Comparison of ENCODE assay signal across 1 cellular context in genomic region chr20:62794007-62794724, GRCh38.
A peak's percentile ranks its signal among the peaks of the same experiment; 100 is the strongest.
TF ChIP-seq lines count a peak whose summit lies in the region.

No MANE protein-coding gene starts in this region.

TF ChIP-seq in HepG2, 621 proteins besides CTCF, POLR2A, EP300 and RAD21 (continued from another document and continues in another):
- peak in 1 of 2 experiments; percentile 69; a peak in 2 of 4 replicates for TF ChIP-seq REST (IDR thresholded peaks at IDR 0.05; ENCODE audit: borderline replicate concordance in 1 of 2, low read depth in 1 of 2, low read length in 2 of 2)
- TF ChIP-seq MXD4 (CRISPR knock-in tag; IDR thresholded peaks at IDR 0.05) = peak; percentile 58; the same call in 1 of the 2 replicates
- TF ChIP-seq ZBTB34 (CRISPR knock-in tag; IDR thresholded peaks at IDR 0.05) = no peak
- TF ChIP-seq ZBTB7B (CRISPR knock-in tag; IDR thresholded peaks at IDR 0.05) = peak; percentile 94
- no peak for TF ChIP-seq THAP7 (CRISPR knock-in tag; IDR thresholded peaks at IDR 0.05)
- no peak for TF ChIP-seq ATF7 (IDR thresholded peaks at IDR 0.05)
- peak; percentile 38; the same call in 1 of the 2 replicates for TF ChIP-seq ATF7 (CRISPR knock-in tag; IDR thresholded peaks at IDR 0.05)
- TF ChIP-seq ZSCAN9 (CRISPR knock-in tag; IDR thresholded peaks at IDR 0.05; ENCODE audit: borderline replicate concordance) = no peak; the same call in 1 of the 2 replicates
- peak; percentile 26; the same call in 1 of the 2 replicates for TF ChIP-seq THRA (CRISPR knock-in tag; IDR thresholded peaks at IDR 0.05; ENCODE audit: borderline replicate concordance)
- TF ChIP-seq TFDP2 (CRISPR knock-in tag; IDR thresholded peaks at IDR 0.05) = peak; percentile 46; the same call in 1 of the 2 replicates
- TF ChIP-seq ZNF274 (CRISPR knock-in tag; IDR thresholded peaks at IDR 0.05) = no peak; the same call in 1 of the 2 replicates
- no peak; the same call in 1 of the 2 replicates for TF ChIP-seq ZNF33B (CRISPR knock-in tag; IDR thresholded peaks at IDR 0.05)
- peak; percentile 19; the same call in 1 of the 2 replicates for TF ChIP-seq MXD3 (CRISPR knock-in tag; IDR thresholded peaks at IDR 0.05)
- peak; percentile 43; the same call in 1 of the 2 replicates for TF ChIP-seq NR0B2 (CRISPR knock-in tag; IDR thresholded peaks at IDR 0.05)
- TF ChIP-seq DR1 (CRISPR knock-in tag; IDR thresholded peaks at IDR 0.05) = peak; percentile 68
- TF ChIP-seq KAT7 (CRISPR knock-in tag; IDR thresholded peaks at IDR 0.05; ENCODE audit: borderline replicate concordance) = no peak
- peak in 1 of 2 experiments; percentile 37; a peak in 1 of 4 replicates for TF ChIP-seq KLF16 (CRISPR knock-in tag; IDR thresholded peaks at IDR 0.05)
- TF ChIP-seq ZNF24 (IDR thresholded peaks at IDR 0.05) = no peak
- TF ChIP-seq ZNF639 (CRISPR knock-in tag; conservative IDR thresholded peaks at IDR 0.05) = 0 out of 2 replicates have a peak, but pooled peaks have one; percentile 38
- no peak for TF ChIP-seq ZNF616 (CRISPR knock-in tag; IDR thresholded peaks at IDR 0.05; ENCODE audit: low read depth)
- peak; percentile 67; the same call in 1 of the 2 replicates for TF ChIP-seq ZNF580 (CRISPR knock-in tag; IDR thresholded peaks at IDR 0.05; ENCODE audit: borderline replicate concordance, low read depth)
- 0 out of 2 replicates have a peak, but pooled peaks have one; percentile 24 for TF ChIP-seq BRCA1 (CRISPR knock-in tag; IDR thresholded peaks at IDR 0.05)
- 0 out of 2 replicates have a peak, but pooled peaks have one; percentile 79 for TF ChIP-seq ZNF276 (CRISPR knock-in tag; IDR thresholded peaks at IDR 0.05; ENCODE audit: low read depth)
- TF ChIP-seq GATA4 (IDR thresholded peaks at IDR 0.05; ENCODE audit: borderline replicate concordance, low read depth) = peak; percentile 75
- TF ChIP-seq CENPX (CRISPR knock-in tag; IDR thresholded peaks at IDR 0.05) = no peak
- no peak for TF ChIP-seq ZNF234 (CRISPR knock-in tag; conservative IDR thresholded peaks at IDR 0.05)
- no peak for TF ChIP-seq CERS6 (CRISPR knock-in tag; IDR thresholded peaks at IDR 0.05)
- peak; percentile 56; the same call in 1 of the 2 replicates for TF ChIP-seq PAXIP1 (CRISPR knock-in tag; conservative IDR thresholded peaks at IDR 0.05)
- TF ChIP-seq SAFB2 (CRISPR knock-in tag; IDR thresholded peaks at IDR 0.05; ENCODE audit: borderline replicate concordance, low read depth) = peak; percentile 48; the same call in 1 of the 2 replicates
- TF ChIP-seq ZNF460 (CRISPR knock-in tag; IDR thresholded peaks at IDR 0.05; ENCODE audit: borderline replicate concordance) = peak; percentile 28; the same call in 1 of the 2 replicates
- no peak for TF ChIP-seq GTF3A (CRISPR knock-in tag; conservative IDR thresholded peaks at IDR 0.05)
- TF ChIP-seq TP53 (CRISPR knock-in tag; conservative IDR thresholded peaks at IDR 0.05) = no peak
- no peak; the same call in 1 of the 2 replicates for TF ChIP-seq ATF7-NPFF (CRISPR knock-in tag; IDR thresholded peaks at IDR 0.05; ENCODE audit: low read depth)
- TF ChIP-seq ZNF776 (CRISPR knock-in tag; IDR thresholded peaks at IDR 0.05) = peak; percentile 49
- TF ChIP-seq STAT5B (CRISPR knock-in tag; IDR thresholded peaks at IDR 0.05) = no peak; the same call in 1 of the 2 replicates
- peak; percentile 84; the same call in 1 of the 2 replicates for TF ChIP-seq ZNF691 (CRISPR knock-in tag; IDR thresholded peaks at IDR 0.05; ENCODE audit: borderline replicate concordance, low read depth)
- no peak for TF ChIP-seq ZNF577 (CRISPR knock-in tag; IDR thresholded peaks at IDR 0.05; ENCODE audit: borderline replicate concordance, low read depth)
- no peak for TF ChIP-seq AGO1 (IDR thresholded peaks at IDR 0.05; ENCODE audit: low read depth, low read length, poor library complexity, severe bottlenecking)
- TF ChIP-seq ZNF709 (CRISPR knock-in tag; IDR thresholded peaks at IDR 0.05) = peak; percentile 20; the same call in 1 of the 2 replicates
- TF ChIP-seq FOXC1 (CRISPR knock-in tag; IDR thresholded peaks at IDR 0.05; ENCODE audit: borderline replicate concordance) = peak; percentile 79; the same call in 1 of the 2 replicates
- TF ChIP-seq HDAC2 (CRISPR knock-in tag; IDR thresholded peaks at IDR 0.05) = peak; percentile 26; the same call in 1 of the 2 replicates
